In genomic region chr12:121610239-121611149, GRCh38 we compare ENCODE assay signal across 1 cellular context.
TF ChIP-seq lines count a peak whose summit lies in the region.

No MANE protein-coding gene starts in this region.

TF ChIP-seq in A549, 52 proteins besides CTCF, POLR2A, EP300 and RAD21 (continued from another document):
- TF ChIP-seq REST (IDR thresholded peaks at IDR 0.05) (no peak), ESRRA (IDR thresholded peaks at IDR 0.05; ENCODE audit: borderline replicate concordance, low read length) (no peak), HOXB5 (CRISPR knock-in tag; IDR thresholded peaks at IDR 0.05) (no peak)
